Comparison of ENCODE assay signal across 19 cellular contexts in the genomic region with DNA sequence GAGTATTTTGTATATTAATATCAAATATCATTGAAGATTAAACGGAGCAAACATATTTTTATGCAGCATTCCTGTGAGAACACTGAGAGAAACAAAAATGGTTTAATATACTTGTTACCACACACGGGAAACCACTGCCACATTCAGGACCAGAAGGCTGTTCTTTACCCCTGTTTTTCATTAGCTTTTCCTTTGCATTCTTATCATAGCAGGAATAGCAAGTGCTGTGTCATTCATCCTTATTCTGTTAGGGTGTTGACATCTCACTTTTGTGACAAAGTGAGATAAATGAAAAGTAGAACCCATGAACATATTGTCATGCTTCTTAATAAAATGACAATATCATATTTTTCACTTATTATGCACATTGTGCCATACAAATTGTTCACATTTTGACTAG.
"Had no signal": no experiment of that assay in that cellular context is flagged by ENCODE, and none has a peak within 500 bp of the region (broad histone marks: within the 10 kb centered on the region; RNA-seq: fewer than 3 reads in every experiment).

No MANE protein-coding gene starts in this region.

- H3K36me3 Mint-ChIP-seq: activated naive CD4-positive, alpha-beta T cell treated with anti-CD3 and anti-CD28 coated beads, Interleukin-2, amount 50 U/mL, for 72 hours; WTC11 had no signal

- H3K9me3 Mint-ChIP-seq: nephron progenitor cell; T-helper 1 cell treated with Interleukin-12 subunit alpha and Interleukin-12 subunit beta and Interleukin-4 antibody, amounts not matched to agents 30 μg/mL and 1 μg/mL, for 36 hours; WTC11 had no signal

- H3K9me3 ChIP-seq: left lung, tibial artery had no signal

- H3K4me1 Mint-ChIP-seq: activated CD4-positive, alpha-beta T cell treated with anti-CD3 and anti-CD28 coated beads for 36 hours; nephron progenitor cell had no signal

- H3K36me3 ChIP-seq: cardiac muscle cell, left lung, tibial artery had no signal

- H3K4me3 ChIP-seq: cardiac muscle cell, left lung, tibial artery had no signal

- ATAC-seq: activated CD4-positive, alpha-beta T cell treated with anti-CD3 and anti-CD28 coated beads for 36 hours; activated naive CD4-positive, alpha-beta T cell treated with anti-CD3 and anti-CD28 coated beads, Interleukin-2, amount 50 U/mL, for 72 hours; effector memory CD8-positive, alpha-beta T cell; left lung; stimulated activated naive CD8-positive, alpha-beta T cell treated with anti-CD3 and anti-CD28 coated beads, Interleukin-15, Interleukin-2, amounts not matched to agents 100 U/mL and 50 U/mL, for 24 hours; WTC11 had no signal

- H3K4me1 ChIP-seq: left lung, tibial artery had no signal

- DNase-seq: activated CD4-positive, alpha-beta T cell treated with anti-CD3 and anti-CD28 coated beads for 36 hours; activated CD4-positive, alpha-beta T cell treated with anti-CD3 and anti-CD28 coated beads, Interleukin-2, amount 50 U/mL, for 48 hours; activated gamma-delta T cell; effector memory CD8-positive, alpha-beta T cell; kidney; left lung; midbrain; nephron progenitor cell; occipital lobe; posterior cingulate gyrus; stimulated activated CD4-positive, alpha-beta T cell treated with anti-CD3 and anti-CD28 coated beads, Interleukin-12 subunit alpha, Interleukin-12 subunit beta, amount 100 ng/mL, for 4 hours; stimulated activated CD4-positive, alpha-beta T cell treated with anti-CD3 and anti-CD28 coated beads, Interleukin-1b, Interleukin-23, amount 100 ng/mL, for 48 hours; stimulated activated naive CD8-positive, alpha-beta T cell treated with anti-CD3 and anti-CD28 coated beads, Interleukin-15, Interleukin-2, amounts not matched to agents 100 U/mL and 50 U/mL, for 24 hours; substantia nigra; tibial artery had no signal

- H3K27ac ChIP-seq: cardiac muscle cell, left lung, tibial artery had no signal

- H3K4me3 Mint-ChIP-seq: activated CD4-positive, alpha-beta T cell treated with anti-CD3 and anti-CD28 coated beads for 36 hours; effector memory CD8-positive, alpha-beta T cell; nephron progenitor cell; T-helper 1 cell treated with Interleukin-12 subunit alpha and Interleukin-12 subunit beta and Interleukin-4 antibody, amounts not matched to agents 30 μg/mL and 1 μg/mL, for 36 hours; WTC11 had no signal

- H3K27me3 ChIP-seq: cardiac muscle cell, left lung, tibial artery had no signal

- H3K27ac Mint-ChIP-seq: activated CD4-positive, alpha-beta T cell treated with anti-CD3 and anti-CD28 coated beads for 36 hours; activated naive CD4-positive, alpha-beta T cell treated with anti-CD3 and anti-CD28 coated beads, Interleukin-2, amount 50 U/mL, for 72 hours; effector memory CD8-positive, alpha-beta T cell; nephron progenitor cell; T-helper 1 cell treated with Interleukin-12 subunit alpha and Interleukin-12 subunit beta and Interleukin-4 antibody, amounts not matched to agents 30 μg/mL and 1 μg/mL, for 36 hours; WTC11 had no signal
